Comparison of ENCODE assay signal across 21 cellular contexts in the genomic region with DNA sequence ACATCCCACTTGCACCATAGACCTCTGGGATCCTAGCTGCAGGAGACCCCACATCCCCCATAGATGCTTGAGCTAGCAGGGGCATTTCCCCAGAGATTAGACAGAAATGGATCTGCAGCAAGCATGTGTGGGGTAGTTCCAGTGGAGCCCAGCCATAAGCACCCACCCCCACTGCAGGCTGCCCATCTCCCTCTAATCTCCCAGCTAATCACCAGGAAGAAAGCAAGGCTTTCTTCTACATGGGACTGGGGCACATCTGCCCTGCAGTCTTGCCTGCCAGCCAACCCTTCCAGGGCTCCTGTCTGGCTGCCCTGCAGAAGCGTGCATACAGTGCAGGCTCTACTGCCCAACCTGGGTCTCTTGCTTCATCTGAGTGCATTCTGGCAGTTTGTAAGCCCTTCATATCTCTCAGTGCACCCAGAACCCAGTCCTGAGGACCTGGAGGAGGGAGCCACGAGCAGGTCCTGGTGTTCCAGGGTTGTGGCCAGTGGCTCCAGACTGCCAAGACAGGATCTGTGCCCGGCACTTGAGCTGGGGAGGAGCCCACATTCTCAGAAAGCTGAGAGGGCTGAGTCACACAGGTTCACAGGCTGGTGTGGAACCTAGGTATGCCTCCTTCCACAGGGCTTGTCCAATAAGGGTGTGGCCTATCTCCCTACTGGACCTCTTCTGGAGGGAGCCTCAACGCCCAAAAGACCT. TPM values are rescaled to one million over a fixed set of nuclear protein-coding genes. Genes with fewer than 3 reads are reported as not detected.
DNase-seq lines count a peak whose midpoint lies in the region; ATAC-seq, FAIRE-seq and TF ChIP-seq lines count a peak whose summit lies in the region.
"Had no signal": no experiment of that assay in that cellular context is flagged by ENCODE, and none has a peak within 500 bp of the region (broad histone marks: within the 10 kb centered on the region; RNA-seq: fewer than 3 reads in every experiment).

No MANE protein-coding gene starts in this region.

- DNase-seq in A549 (ENCODE audit: low read depth in 1 of 2, low spot score in 1 of 2): peak; percentile 32 to 70
- peak; percentile 5 for DNase-seq in astrocyte of the hippocampus (ENCODE audit: low read depth, low spot score)
- DNase-seq in left lung: peak in 1 of 2 donors; percentile 72
- DNase-seq in inferior parietal cortex (ENCODE audit: extremely low spot score): no peak
- no peak for DNase-seq in NCI-H1930 (lab: John Stamatoyannopoulos, UW)
- no peak for DNase-seq in vagina (ENCODE audit: extremely low spot score in 2 of 2)
- no peak for DNase-seq in GM20000 (ENCODE audit: low spot score)
- DNase-seq: DMS153; NCI-H1092 treated with DMSO at 0.1 percent for 48 hours; NCI-H2107; stimulated activated CD4-positive, alpha-beta T cell treated with anti-CD3 and anti-CD28 coated beads, Interleukin-4, amount 100 ng/mL, for 24 hours; T-helper 9 cell; uterus had no signal

- no peak overlapping the region for H3K4me3 ChIP-seq in A549
- no peak overlapping the region for H3K4me3 ChIP-seq in left lung
- H3K4me3 ChIP-seq in vagina: no peak overlapping the region
- H3K4me3 ChIP-seq: K562, uterus had no signal

- CTCF ChIA-PET in A549 (lab: Yijun Ruan, JAX): interaction anchor here (1.0 to 2.6 kb wide), 8 partner anchors 9 to 202 kb away, joined by 3 to 12 read pairs (median 6); a partner anchor contains a TSS

- FAIRE-seq in A549 (lab: Jason Lieb, UNC): peak; percentile 46
- FAIRE-seq: frontal cortex, K562 had no signal

- H3K36me3 ChIP-seq in left lung (no peaks in the 10 kb centered on the region), vagina (no peaks in the 10 kb centered on the region)
- H3K36me3 ChIP-seq: neutrophil, uterus had no signal

- POLR2A ChIA-PET in A549 (lab: Yijun Ruan, JAX): interaction anchor here (1.0 kb wide), 1 partner anchor 156 kb away, joined by 3 read pairs; a partner anchor contains a TSS

- H3K4me2 ChIP-seq in A549: peak overlapping the region; percentile 57

- WGBS in A549 (ENCODE audit: missing lambda C conversion rate): 34% methylated on average over 4 of the region's 4 CpGs

- H3K27me3 ChIP-seq in left lung (no peaks in the 10 kb centered on the region), vagina (no peaks in the 10 kb centered on the region)
- H3K27me3 ChIP-seq: neutrophil, uterus had no signal

- no peak for TF ChIP-seq CTCF in A549 (IDR thresholded peaks at IDR 0.05)
- TF ChIP-seq CTCF in left lung (IDR thresholded peaks at IDR 0.05): no peak
- no peak for TF ChIP-seq CTCF in vagina (IDR thresholded peaks at IDR 0.05)
- no peak for TF ChIP-seq CTCF in GM20000 (IDR thresholded peaks at IDR 0.05; ENCODE audit: extremely low read depth, missing control alignments)

- ATAC-seq in A549: peak; percentile 91 to 97
- ATAC-seq in left lung: peak; percentile 99
- ATAC-seq: K562, Panc1 had no signal

- H3K27ac ChIP-seq in A549: peak overlapping the region; percentile 3 to 44; a peak in 4 of 6 replicates
- H3K27ac ChIP-seq in left lung: no peak overlapping the region
- H3K27ac ChIP-seq in vagina: no peak overlapping the region
- H3K27ac ChIP-seq: neutrophil, uterus had no signal

- no peak for TF ChIP-seq POLR2A in A549 (IDR thresholded peaks at IDR 0.05; ENCODE audit: low read length)
- no peak for TF ChIP-seq POLR2A in vagina (IDR thresholded peaks at IDR 0.05)

- TF ChIP-seq EP300 in A549 (IDR thresholded peaks at IDR 0.05) (no peak), Ishikawa (IDR thresholded peaks at IDR 0.05; ENCODE audit: borderline replicate concordance) (no peak)

- H3K4me1 ChIP-seq in A549: peaks cover 29% of the 10 kb centered on the region
- H3K4me1 ChIP-seq in left lung: no peaks in the 10 kb centered on the region
- no peaks in the 10 kb centered on the region for H3K4me1 ChIP-seq in vagina
- H3K4me1 ChIP-seq: uterus had no signal

- TF ChIP-seq RAD21 in A549 (conservative IDR thresholded peaks at IDR 0.05 in 1 of 2, IDR thresholded peaks at IDR 0.05 in 1 of 2) (no peak), Ishikawa (IDR thresholded peaks at IDR 0.05; ENCODE audit: low read depth) (no peak)

- intact Hi-C loops in left lung (cut with DNase I) (no loop called here), vagina (cut with DNase I) (no loop called here)

- H3K9me3 ChIP-seq in A549 (no peaks in the 10 kb centered on the region), left lung (no peaks in the 10 kb centered on the region), vagina (no peaks in the 10 kb centered on the region)
- H3K9me3 ChIP-seq: neutrophil, uterus had no signal

TF ChIP-seq in A549, 52 proteins besides CTCF, POLR2A, EP300 and RAD21:
- TF ChIP-seq, protein P1, sequence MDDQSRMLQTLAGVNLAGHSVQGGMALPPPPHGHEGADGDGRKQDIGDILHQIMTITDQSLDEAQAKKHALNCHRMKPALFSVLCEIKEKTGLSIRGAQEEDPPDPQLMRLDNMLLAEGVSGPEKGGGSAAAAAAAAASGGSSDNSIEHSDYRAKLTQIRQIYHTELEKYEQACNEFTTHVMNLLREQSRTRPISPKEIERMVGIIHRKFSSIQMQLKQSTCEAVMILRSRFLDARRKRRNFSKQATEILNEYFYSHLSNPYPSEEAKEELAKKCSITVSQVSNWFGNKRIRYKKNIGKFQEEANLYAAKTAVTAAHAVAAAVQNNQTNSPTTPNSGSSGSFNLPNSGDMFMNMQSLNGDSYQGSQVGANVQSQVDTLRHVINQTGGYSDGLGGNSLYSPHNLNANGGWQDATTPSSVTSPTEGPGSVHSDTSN (IDR thresholded peaks at IDR 0.05): no peak
- TF ChIP-seq JUN (IDR thresholded peaks at IDR 0.05) (no peak), CHD4 (IDR thresholded peaks at IDR 0.05; ENCODE audit: borderline replicate concordance) (no peak), RFX5 (IDR thresholded peaks at IDR 0.05) (no peak), KDM5A (IDR thresholded peaks at IDR 0.05) (no peak), HEYL (CRISPR knock-in tag; IDR thresholded peaks at IDR 0.05) (no peak), TP53 (CRISPR knock-in tag; IDR thresholded peaks at IDR 0.05) (no peak), ESRRA (IDR thresholded peaks at IDR 0.05; ENCODE audit: borderline replicate concordance, low read length) (no peak), EHF (CRISPR knock-in tag; IDR thresholded peaks at IDR 0.05) (no peak), HOXB5 (CRISPR knock-in tag; IDR thresholded peaks at IDR 0.05) (no peak), ZSCAN20 (CRISPR knock-in tag; IDR thresholded peaks at IDR 0.05) (no peak), CEBPB (IDR thresholded peaks at IDR 0.05) (no peak)

TF ChIP-seq in Ishikawa, 13 proteins besides CTCF, POLR2A, EP300 and RAD21:
- TF ChIP-seq TEAD4 (IDR thresholded peaks at IDR 0.05) (0 out of 2 replicates have a peak, but pooled peaks have one; percentile 5), FOXM1 (IDR thresholded peaks at IDR 0.05; ENCODE audit: borderline replicate concordance, low read depth) (no peak)

RNA-seq across cellular contexts. Expression of a gene that starts 49.9 kb away (rescaled TPM):
- polyA plus RNA-seq in A549 (2011; rRNA removed) (21.7 and 22.2 TPM in 2 replicates), A549 (2017; fragmentation: RNase III; extraction: RNeasy Plus Mini Kit Qiagen cat#74134 plus additional on column Dnase treatment) (5.0 to 5.2 TPM (median 5.1 TPM) in 3 replicates)
- 10.8 and 16.7 TPM in 2 replicates for polyA plus RNA-seq in A549 (2012; cell fraction: cytosol; rRNA removed)
- polyA plus RNA-seq in A549 (2012; cell fraction: nucleus; rRNA removed): 18.7 and 18.8 TPM in 2 replicates
- polyA minus RNA-seq in A549 (2011; rRNA and poly(A)+ RNA removed): 43.8 and 54.6 TPM in 2 replicates
- total RNA-seq in left lung (under 1 TPM; 0.06 to 0.24 TPM), vagina (3.4 TPM)
- total RNA-seq: activated T-helper 2 cell treated with anti-CD3 and anti-CD28 coated beads, Interferon-gamma antibody, Interleukin-2, Interleukin-4, amounts not matched to agents 10 μg/mL and 5 μg/mL and 100 μg/mL, durations not matched to agents 14 hours and 24 hours and 36 hours; epithelial cell of proximal tubule; pulmonary artery endothelial cell had no signal

Comparison
In these comparisons a context has a peak if more than half of its experiments do, and no peak if none do; other contexts are left out.
1. DNase-seq: peak in A549 (2 of 2) and astrocyte of the hippocampus (single experiment); none in inferior parietal cortex (single experiment), NCI-H1930 (0 of 2), vagina (0 of 2) and GM20000 (single experiment).
2. H3K27ac ChIP-seq: peak in A549 (2 of 2); none in left lung (0 of 2) and vagina (single experiment).